ENCODE assay signal across 8 cellular contexts in the genomic region with DNA sequence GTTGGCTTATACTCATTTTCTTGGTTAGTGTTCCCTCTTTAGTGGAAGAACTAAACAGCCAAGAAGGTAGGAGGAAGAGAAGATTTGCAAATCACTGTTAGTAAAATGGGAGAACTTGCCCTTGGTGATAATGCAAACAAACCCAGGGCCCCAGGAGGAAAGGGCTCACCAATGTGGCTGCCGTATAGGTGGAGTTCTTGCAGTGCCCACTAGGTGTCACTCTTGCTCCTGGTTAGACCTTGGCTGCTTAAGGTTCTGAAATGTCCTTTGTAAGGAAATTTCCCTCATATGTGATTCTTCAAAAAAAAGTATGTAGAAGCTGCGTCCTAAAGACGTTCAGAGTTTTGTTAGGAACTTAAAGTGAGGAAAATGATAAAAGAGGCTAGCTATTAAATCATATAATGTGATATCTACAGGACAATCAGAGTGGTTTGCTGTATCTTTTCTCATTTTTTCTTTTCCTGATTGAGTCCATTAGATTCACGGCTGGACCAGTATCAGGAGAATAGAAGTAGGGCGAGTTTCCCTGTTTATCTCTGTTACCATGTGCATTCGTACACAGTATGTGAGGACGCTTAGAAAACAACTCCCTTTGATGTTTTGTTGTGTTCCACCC. TPM values are rescaled to one million over a fixed set of nuclear protein-coding genes. Genes with fewer than 3 reads are reported as not detected.
A peak's percentile ranks its signal among the peaks of the same experiment; 100 is the strongest.
DNase-seq lines count a peak whose midpoint lies in the region; ATAC-seq and TF ChIP-seq lines count a peak whose summit lies in the region.

No MANE protein-coding gene starts in this region.

- H4K20me1 ChIP-seq in OCI-LY3 (ENCODE audit: insufficient read depth, low read length) = no peaks in the 10 kb centered on the region

- CTCF ChIA-PET in Calu3 (lab: Charles Lee) = no interaction called here

- peak; percentile 70 for TF ChIP-seq CTCF in Calu3 (IDR thresholded peaks at IDR 0.05; ENCODE audit: unreplicated experiment)
- TF ChIP-seq CTCF in OCI-LY3 (IDR thresholded peaks at IDR 0.05; ENCODE audit: low read depth, low read length) = peak; percentile 92
- TF ChIP-seq CTCF in neural crest cell (conservative IDR thresholded peaks at IDR 0.05) = peak; percentile 91

- no peaks in the 10 kb centered on the region; the same call in 1 of the 2 replicates for H3K79me2 ChIP-seq in OCI-LY3 (ENCODE audit: low read length)

- no peak overlapping the region for H3K4me3 ChIP-seq in OCI-LY3 (ENCODE audit: low read length)

- ATAC-seq in GM19452 (IDR thresholded peaks at IDR 0.05; ENCODE audit: unreplicated experiment) (peak; percentile 88), HG03575 (IDR thresholded peaks at IDR 0.05; ENCODE audit: extremely low read depth, insufficient number of reproducible peaks, low FRiP score, unreplicated experiment) (peak; percentile 73)

- H3K27me3 Mint-ChIP-seq in Calu3 (ENCODE audit: unreplicated experiment) (no peaks in the 10 kb centered on the region), neural crest cell (ENCODE audit: low read depth) (no peaks in the 10 kb centered on the region)

- no TSS peak for BruUV-seq in Calu3 (replicated peaks; lab: Mats Ljungman, UMichigan)

- no peak overlapping the region for H3K4me2 ChIP-seq in OCI-LY3 (ENCODE audit: low read length)

- no peak overlapping the region for H3K27ac Mint-ChIP-seq in Calu3 (ENCODE audit: unreplicated experiment)
- no peak overlapping the region for H3K27ac Mint-ChIP-seq in neural crest cell (ENCODE audit: unreplicated experiment)

- H3K4me3 Mint-ChIP-seq in Calu3 (ENCODE audit: low read depth, unreplicated experiment) = no peak overlapping the region
- H3K4me3 Mint-ChIP-seq in neural crest cell = no peak overlapping the region

- peaks cover 31% of the 10 kb centered on the region for H3K36me3 ChIP-seq in OCI-LY3 (replicated peaks; ENCODE audit: low read depth, low read length)

- no peaks in the 10 kb centered on the region for H3K27me3 ChIP-seq in OCI-LY3 (ENCODE audit: low read depth, low read length)

- no peak overlapping the region for H2AFZ ChIP-seq in OCI-LY3 (ENCODE audit: low read depth, low read length)

- no peaks in the 10 kb centered on the region for H3K4me1 ChIP-seq in OCI-LY3 (ENCODE audit: low read length)

- peaks cover 4% of the 10 kb centered on the region for H3K36me3 Mint-ChIP-seq in Calu3 (ENCODE audit: insufficient read depth, unreplicated experiment)
- peaks cover 58% of the 10 kb centered on the region for H3K36me3 Mint-ChIP-seq in neural crest cell (ENCODE audit: low read depth)

- H3K9ac ChIP-seq in OCI-LY3 (ENCODE audit: low read length) = no peak overlapping the region

- H3K9me3 Mint-ChIP-seq in Calu3 (ENCODE audit: low read depth, unreplicated experiment) (peaks cover 2% of the 10 kb centered on the region), neural crest cell (peaks cover 27% of the 10 kb centered on the region)

- no peaks in the 10 kb centered on the region for H3K9me3 ChIP-seq in OCI-LY3 (ENCODE audit: insufficient read depth, low read length)

- intact Hi-C loops in Calu3 (cut with micrococcal nuclease; ENCODE audit: unreplicated experiment) = loop anchor here (5.0 kb wide), 1 partner anchor 97 kb away; no protein-coding TSS in a partner anchor

- DNase-seq in Calu3 (peak; percentile 80), activated T-cell treated with anti-CD3 and anti-CD28 coated beads for 4 hours (peak; percentile 72), fibroblast of gingiva (ENCODE audit: low read depth) (peak; percentile 56), neural crest cell (ENCODE audit: low read depth, low spot score) (peak; percentile 69), substantia nigra (lab: John Stamatoyannopoulos, UW) (peak in 30 of 49 donors; percentile 2 to 63 (median 32))

- H3K27ac ChIP-seq in OCI-LY3 (ENCODE audit: low read length) = no peak overlapping the region
- no peak overlapping the region for H3K27ac ChIP-seq in substantia nigra (ENCODE audit: low read depth, low read length, poor library complexity, severe bottlenecking)

- H3K4me1 Mint-ChIP-seq in Calu3 (ENCODE audit: low read depth, unreplicated experiment) = peaks cover 21% of the 10 kb centered on the region
- H3K4me1 Mint-ChIP-seq in neural crest cell = peaks cover 10% of the 10 kb centered on the region

RNA-seq across cellular contexts. Expression of a gene that starts 48.6 kb away (rescaled TPM):
- 23.3 and 23.8 TPM in 2 replicates for total RNA-seq in Calu3 (2022)
- total RNA-seq in neural crest cell = 30.8 and 32.2 TPM in 2 replicates
